ENCODE assay signal across 27 cellular contexts in the genomic region with DNA sequence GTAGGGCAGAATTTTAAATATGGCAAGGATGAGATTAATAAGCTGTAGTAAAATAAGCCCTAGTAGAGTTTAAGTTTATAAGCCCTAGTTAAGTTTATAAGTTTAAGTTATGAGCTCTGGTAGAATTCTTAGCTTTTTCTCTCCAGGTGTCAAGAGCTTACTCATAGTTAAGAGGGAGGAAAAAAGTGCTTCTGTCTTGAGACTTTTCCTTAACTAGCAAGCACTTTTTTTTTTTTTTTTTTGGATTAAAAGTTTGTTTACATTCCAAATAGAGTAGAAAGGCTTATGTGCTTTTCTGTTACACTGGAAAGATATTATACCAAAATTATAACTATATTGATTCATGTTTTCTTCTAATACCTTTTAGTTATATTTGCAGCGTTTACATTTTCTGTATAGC. TPM values are rescaled to one million over a fixed set of nuclear protein-coding genes. Genes with fewer than 3 reads are reported as not detected.
DNase-seq lines count a peak whose midpoint lies in the region; ATAC-seq, FAIRE-seq and TF ChIP-seq lines count a peak whose summit lies in the region.
"Had no signal": no experiment of that assay in that cellular context is flagged by ENCODE, and none has a peak within 500 bp of the region (broad histone marks: within the 10 kb centered on the region; RNA-seq: fewer than 3 reads in every experiment).

No MANE protein-coding gene starts in this region.

- intact Hi-C loops in sigmoid colon (cut with DNase I): no loop called here

- H3K4me1 ChIP-seq in HEK293 (ENCODE audit: control insufficient read depth, insufficient read depth, low read length): peaks cover 14% of the 10 kb centered on the region
- H3K4me1 ChIP-seq in astrocyte (ENCODE audit: insufficient read depth, low read length): peaks cover 30% of the 10 kb centered on the region
- peaks cover 0 to 80% (median 67%) of the 10 kb centered on the region in 4 donors for H3K4me1 ChIP-seq in sigmoid colon
- H3K4me1 ChIP-seq in BE2C: no peaks in the 10 kb centered on the region

- no peaks in the 10 kb centered on the region for H3K79me2 ChIP-seq in astrocyte (ENCODE audit: insufficient read depth, low read length)

- H3K9ac ChIP-seq in astrocyte (ENCODE audit: low read length): no peak overlapping the region

- peak overlapping the region; percentile 61 for H3K4me2 ChIP-seq in astrocyte (ENCODE audit: low read length)

- H3K36me3 Mint-ChIP-seq in astrocyte (ENCODE audit: low read depth, unreplicated experiment): no peaks in the 10 kb centered on the region

- POLR2A ChIA-PET in HEK293 (lab: Yijun Ruan, JAX): interaction anchor here (1.7 kb wide), 1 partner anchor 25 kb away, joined by 8 read pairs; a partner anchor contains a TSS

- no peaks in the 10 kb centered on the region for H3K27me3 Mint-ChIP-seq in astrocyte (ENCODE audit: low read depth, unreplicated experiment)
- H3K27me3 Mint-ChIP-seq: activated CD4-positive, alpha-beta T cell treated with anti-CD3 and anti-CD28 coated beads, Interleukin-2, amount 10 ng/mL, durations not matched to agents 24 days and 14 days; effector memory CD8-positive, alpha-beta T cell had no signal

- no peaks in the 10 kb centered on the region for H3K9me3 Mint-ChIP-seq in astrocyte (ENCODE audit: unreplicated experiment)
- H3K9me3 Mint-ChIP-seq: activated CD4-positive, alpha-beta T cell treated with anti-CD3 and anti-CD28 coated beads, Interleukin-2, amount 10 ng/mL, durations not matched to agents 24 days and 14 days; effector memory CD8-positive, alpha-beta T cell; H9 had no signal

- CTCF ChIA-PET in HEK293 (lab: Yijun Ruan, JAX): interaction anchor here (0.5 to 4.3 kb wide), 5 partner anchors 12 to 1049 kb away, joined by 3 to 29 read pairs (median 3); no protein-coding TSS in a partner anchor

- TF ChIP-seq CTCF in HEK293 (tag by site-specific recombination; IDR thresholded peaks at IDR 0.05) (no peak), astrocyte (IDR thresholded peaks at IDR 0.05; ENCODE audit: insufficient read depth, low read depth, low read length) (no peak), sigmoid colon (IDR thresholded peaks at IDR 0.05) (no peak), BE2C (IDR thresholded peaks at IDR 0.05; ENCODE audit: low read depth, low read length) (no peak)

- H3K9me3 ChIP-seq in HEK293 (ENCODE audit: control insufficient read depth, insufficient read depth, low read depth, low read length): no peaks in the 10 kb centered on the region
- no peaks in the 10 kb centered on the region for H3K9me3 ChIP-seq in astrocyte (ENCODE audit: insufficient read depth, low read depth, low read length)
- H3K9me3 ChIP-seq in sigmoid colon: no peaks in the 10 kb centered on the region
- H3K9me3 ChIP-seq in BE2C: no peaks in the 10 kb centered on the region
- H3K9me3 ChIP-seq: lower lobe of right lung, suprapubic skin had no signal

- H3K4me3 ChIP-seq in HEK293 (ENCODE audit: low read depth, low read length): no peak overlapping the region
- no peak overlapping the region for H3K4me3 ChIP-seq in astrocyte (ENCODE audit: insufficient read depth, low read depth, low read length)
- H3K4me3 ChIP-seq in sigmoid colon: no peak overlapping the region
- H3K4me3 ChIP-seq in BE2C (ENCODE audit: low read depth, low read length): no peak overlapping the region
- H3K4me3 ChIP-seq: lower lobe of right lung, suprapubic skin had no signal

- no peak overlapping the region for H2AFZ ChIP-seq in astrocyte (ENCODE audit: low read depth, low read length)

- peaks cover 34% of the 10 kb centered on the region for H3K4me1 Mint-ChIP-seq in astrocyte (ENCODE audit: low read depth, unreplicated experiment)

- ATAC-seq in GM19324 (IDR thresholded peaks at IDR 0.05; ENCODE audit: low FRiP score, unreplicated experiment): no peak
- ATAC-seq: effector memory CD8-positive, alpha-beta T cell had no signal

- TF ChIP-seq EP300 in sigmoid colon (IDR thresholded peaks at IDR 0.05): no peak

- H3K27me3 ChIP-seq in astrocyte (ENCODE audit: insufficient read depth, low read length) (no peaks in the 10 kb centered on the region), sigmoid colon (no peaks in the 10 kb centered on the region), BE2C (peaks cover 16% of the 10 kb centered on the region)
- H3K27me3 ChIP-seq: suprapubic skin had no signal

- H3K36me3 ChIP-seq in HEK293 (ENCODE audit: control insufficient read depth in 2 of 2, insufficient read depth in 1 of 2, low read length in 2 of 2) (no peaks in the 10 kb centered on the region), astrocyte (ENCODE audit: insufficient read depth, low read length) (no peaks in the 10 kb centered on the region), sigmoid colon (no peaks in the 10 kb centered on the region), BE2C (no peaks in the 10 kb centered on the region)
- H3K36me3 ChIP-seq: lower lobe of right lung, suprapubic skin had no signal

- H3K27ac ChIP-seq in HEK293 (ENCODE audit: extremely low read depth, low read depth, low read length) (no peak overlapping the region), astrocyte (ENCODE audit: low read depth, low read length) (peak overlapping the region; percentile 63), sigmoid colon (peak overlapping the region; percentile 86 to 90 (median 88))
- H3K27ac ChIP-seq: lower lobe of right lung, suprapubic skin had no signal

- H4K20me1 ChIP-seq in astrocyte (ENCODE audit: insufficient read depth, low read length): no peaks in the 10 kb centered on the region

- DNase-seq in astrocyte (ENCODE audit: low read depth) (peak; percentile 61), iris pigment epithelial cell (ENCODE audit: low read depth) (peak; percentile 27), sigmoid colon (no peak), inferior parietal cortex (ENCODE audit: extremely low spot score) (no peak), islet precursor cell (no peak), BE2C (no peak)
- DNase-seq: activated CD4-positive, alpha-beta T cell treated with anti-CD3 and anti-CD28 coated beads, Interleukin-2, amount 10 ng/mL, durations not matched to agents 24 days and 14 days; activated effector memory CD4-positive, alpha-beta T cell treated with Interleukin-2 at 50 U/mL for 16 hours; anterior cingulate cortex; effector memory CD8-positive, alpha-beta T cell; GDM1; H9; head of caudate nucleus; Karpas-422; lower lobe of right lung; NCI-H1048; NCI-H1930; NCI-H226; NCI-H82; occipital lobe; OCI-M1; right cardiac atrium; SHP77 treated with DMSO at 0.1 percent for 48 hours; T-helper 1 cell had no signal

- H3K27ac Mint-ChIP-seq in astrocyte (ENCODE audit: unreplicated experiment): peak overlapping the region; percentile 98
- H3K27ac Mint-ChIP-seq: activated CD4-positive, alpha-beta T cell treated with anti-CD3 and anti-CD28 coated beads, Interleukin-2, amount 10 ng/mL, durations not matched to agents 24 days and 14 days; H9 had no signal

- no peak for FAIRE-seq in astrocyte (lab: Jason Lieb, UNC)

- no peak for TF ChIP-seq POLR2A in sigmoid colon (IDR thresholded peaks at IDR 0.05)

- no peak overlapping the region for H3K4me3 Mint-ChIP-seq in astrocyte (ENCODE audit: unreplicated experiment)
- H3K4me3 Mint-ChIP-seq: activated CD4-positive, alpha-beta T cell treated with anti-CD3 and anti-CD28 coated beads, Interleukin-2, amount 10 ng/mL, durations not matched to agents 24 days and 14 days; H9 had no signal

- 11 to 67% methylated on average over 1 of the region's 1 CpG for WGBS in sigmoid colon, 2 donors

TF ChIP-seq in HEK293, 187 proteins besides CTCF, POLR2A, EP300 and RAD21:
- TF ChIP-seq, protein P1, sequence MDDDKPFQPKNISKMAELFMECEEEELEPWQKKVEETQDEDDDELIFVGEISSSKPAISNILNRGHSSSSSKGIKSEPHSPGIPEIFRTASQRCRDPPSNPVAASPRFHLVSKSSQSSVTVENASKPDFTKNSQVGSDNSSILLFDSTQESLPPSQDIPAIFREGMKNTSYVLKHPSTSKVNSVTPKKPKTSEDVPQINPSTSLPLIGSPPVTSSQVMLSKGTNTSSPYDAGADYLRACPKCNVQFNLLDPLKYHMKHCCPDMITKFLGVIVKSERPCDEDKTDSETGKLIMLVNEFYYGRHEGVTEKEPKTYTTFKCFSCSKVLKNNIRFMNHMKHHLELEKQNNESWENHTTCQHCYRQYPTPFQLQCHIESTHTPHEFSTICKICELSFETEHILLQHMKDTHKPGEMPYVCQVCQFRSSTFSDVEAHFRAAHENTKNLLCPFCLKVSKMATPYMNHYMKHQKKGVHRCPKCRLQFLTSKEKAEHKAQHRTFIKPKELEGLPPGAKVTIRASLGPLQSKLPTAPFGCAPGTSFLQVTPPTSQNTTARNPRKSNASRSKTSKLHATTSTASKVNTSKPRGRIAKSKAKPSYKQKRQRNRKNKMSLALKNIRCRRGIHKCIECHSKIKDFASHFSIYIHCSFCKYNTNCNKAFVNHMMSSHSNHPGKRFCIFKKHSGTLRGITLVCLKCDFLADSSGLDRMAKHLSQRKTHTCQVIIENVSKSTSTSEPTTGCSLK (tag by site-specific recombination; IDR thresholded peaks at IDR 0.05): no peak
- TF ChIP-seq, protein P2, sequence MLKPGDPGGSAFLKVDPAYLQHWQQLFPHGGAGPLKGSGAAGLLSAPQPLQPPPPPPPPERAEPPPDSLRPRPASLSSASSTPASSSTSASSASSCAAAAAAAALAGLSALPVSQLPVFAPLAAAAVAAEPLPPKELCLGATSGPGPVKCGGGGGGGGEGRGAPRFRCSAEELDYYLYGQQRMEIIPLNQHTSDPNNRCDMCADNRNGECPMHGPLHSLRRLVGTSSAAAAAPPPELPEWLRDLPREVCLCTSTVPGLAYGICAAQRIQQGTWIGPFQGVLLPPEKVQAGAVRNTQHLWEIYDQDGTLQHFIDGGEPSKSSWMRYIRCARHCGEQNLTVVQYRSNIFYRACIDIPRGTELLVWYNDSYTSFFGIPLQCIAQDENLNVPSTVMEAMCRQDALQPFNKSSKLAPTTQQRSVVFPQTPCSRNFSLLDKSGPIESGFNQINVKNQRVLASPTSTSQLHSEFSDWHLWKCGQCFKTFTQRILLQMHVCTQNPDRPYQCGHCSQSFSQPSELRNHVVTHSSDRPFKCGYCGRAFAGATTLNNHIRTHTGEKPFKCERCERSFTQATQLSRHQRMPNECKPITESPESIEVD (tag by site-specific recombination; IDR thresholded peaks at IDR 0.05): peak; percentile 37; the same call in 1 of the 2 replicates

RNA-seq across cellular contexts. Expression of a gene that starts 25.5 kb away (rescaled TPM):
- total RNA-seq in astrocyte (6.9 and 7.1 TPM in 2 replicates), sigmoid colon (10 to 100 TPM; 29.7 to 50.3 (median 37.2) TPM)
- 10 to 100 TPM in 2 of 3 donors, 1 to 10 TPM in 1; 5.5 to 18.0 (median 10.2) TPM for polyA plus RNA-seq in sigmoid colon
- not detected for polyA plus RNA-seq in BE2C (2012; ENCODE audit: insufficient read depth, insufficient read length, low read depth)

Comparison
In these comparisons a context has a peak if more than half of its experiments do, and no peak if none do; other contexts are left out.
1. DNase-seq: peak in astrocyte (single experiment) and iris pigment epithelial cell (single experiment); none in sigmoid colon (single experiment), inferior parietal cortex (single experiment), islet precursor cell (single experiment) and BE2C (single experiment).